Comparison of ENCODE assay signal across 1 cellular context in the genomic region with DNA sequence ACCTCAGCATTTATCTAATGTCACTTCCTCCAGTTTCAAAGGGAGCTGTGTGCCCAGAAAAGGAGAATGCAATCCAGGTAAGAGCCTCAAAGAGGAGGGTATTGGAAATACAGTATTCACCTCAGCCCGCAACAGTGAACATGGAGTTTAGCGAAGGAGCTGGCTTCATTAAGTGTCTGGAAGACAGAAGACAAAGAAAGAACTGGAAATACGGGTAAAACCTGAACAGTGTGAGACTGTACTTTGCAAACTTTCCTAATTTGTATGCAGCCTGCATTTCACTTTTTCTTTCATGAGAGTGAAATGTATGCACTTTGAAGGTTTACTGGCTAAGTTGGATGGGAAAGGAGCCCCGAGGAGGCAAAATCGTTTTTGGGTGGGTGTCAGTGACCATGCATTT.
TF ChIP-seq lines count a peak whose summit lies in the region.

No MANE protein-coding gene starts in this region.

TF ChIP-seq in HepG2, 621 proteins besides CTCF, POLR2A, EP300 and RAD21 (continued from another document):
- TF ChIP-seq ZNF496 (CRISPR knock-in tag; IDR thresholded peaks at IDR 0.05; ENCODE audit: insufficient replicate concordance), result no peak
- no peak for TF ChIP-seq KLF12 (CRISPR knock-in tag; IDR thresholded peaks at IDR 0.05; ENCODE audit: borderline replicate concordance)
- no peak for TF ChIP-seq GLI4 (CRISPR knock-in tag; IDR thresholded peaks at IDR 0.05; ENCODE audit: borderline replicate concordance)
- TF ChIP-seq, protein P1, sequence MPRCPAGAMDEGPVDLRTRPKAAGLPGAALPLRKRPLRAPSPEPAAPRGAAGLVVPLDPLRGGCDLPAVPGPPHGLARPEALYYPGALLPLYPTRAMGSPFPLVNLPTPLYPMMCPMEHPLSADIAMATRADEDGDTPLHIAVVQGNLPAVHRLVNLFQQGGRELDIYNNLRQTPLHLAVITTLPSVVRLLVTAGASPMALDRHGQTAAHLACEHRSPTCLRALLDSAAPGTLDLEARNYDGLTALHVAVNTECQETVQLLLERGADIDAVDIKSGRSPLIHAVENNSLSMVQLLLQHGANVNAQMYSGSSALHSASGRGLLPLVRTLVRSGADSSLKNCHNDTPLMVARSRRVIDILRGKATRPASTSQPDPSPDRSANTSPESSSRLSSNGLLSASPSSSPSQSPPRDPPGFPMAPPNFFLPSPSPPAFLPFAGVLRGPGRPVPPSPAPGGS (CRISPR knock-in tag; IDR thresholded peaks at IDR 0.05), result no peak
